Comparison of ENCODE assay signal across 8 cellular contexts in genomic region chr20:3173582-3174441, GRCh38. TPM values are rescaled to one million over a fixed set of nuclear protein-coding genes. Genes with fewer than 3 reads are reported as not detected.
DNase-seq lines count a peak whose midpoint lies in the region; ATAC-seq and TF ChIP-seq lines count a peak whose summit lies in the region.

No MANE protein-coding gene starts in this region.

- peak; percentile 82 for ATAC-seq in DND-41 (ENCODE audit: insufficient read depth, low read depth)

- DNase-seq in DND-41, result peak; percentile 86
- peak; percentile 61 for DNase-seq in GOT3 (lab: John Stamatoyannopoulos, UW)
- peak; percentile 86 for DNase-seq in LoVo (ENCODE audit: low spot score)
- no peak for DNase-seq in SK-N-MC (ENCODE audit: low read depth, low spot score)
- DNase-seq in activated naive CD4-positive, alpha-beta T cell treated with anti-CD3 and anti-CD28 coated beads, Interleukin-2, amount 50 U/mL, for 16 hours, result peak; percentile 96
- peak; percentile 85 for DNase-seq in globus pallidus (ENCODE audit: low spot score)
- DNase-seq in occipital lobe (lab: John Stamatoyannopoulos, UW), result peak; percentile 79
- DNase-seq in suprapubic skin (ENCODE audit: low spot score in 2 of 2), result peak; percentile 92 to 93

- no peaks in the 10 kb centered on the region for H3K79me2 ChIP-seq in DND-41 (ENCODE audit: insufficient read depth, low read length)

- under 1% methylated on average over 37 of the region's 88 CpGs for WGBS in suprapubic skin

- no peak for TF ChIP-seq CTCF in DND-41 (IDR thresholded peaks at IDR 0.05; ENCODE audit: borderline replicate concordance, extremely low read depth, low read length, poor library complexity, severe bottlenecking)
- TF ChIP-seq CTCF in suprapubic skin (IDR thresholded peaks at IDR 0.05), result peak in 1 of 2 donors; percentile 26

- H3K27me3 ChIP-seq in DND-41 (ENCODE audit: insufficient read depth, low read length, poor library complexity) (peaks cover 13% of the 10 kb centered on the region), suprapubic skin (peaks cover 10% of the 10 kb centered on the region)

- H3K4me2 ChIP-seq in DND-41 (ENCODE audit: insufficient read depth, low read length), result peak overlapping the region; percentile 81

- peaks cover 18% of the 10 kb centered on the region for H3K4me1 ChIP-seq in DND-41 (ENCODE audit: insufficient read depth, low read length)
- H3K4me1 ChIP-seq in suprapubic skin, result peaks cover 21% of the 10 kb centered on the region

- H3K9me3 ChIP-seq in DND-41 (ENCODE audit: insufficient read depth, low read length, severe bottlenecking), result no peaks in the 10 kb centered on the region
- H3K9me3 ChIP-seq in SK-N-MC (ENCODE audit: low read depth, low read length), result no peaks in the 10 kb centered on the region
- H3K9me3 ChIP-seq in suprapubic skin, result no peaks in the 10 kb centered on the region

- H3K4me3 ChIP-seq in DND-41 (ENCODE audit: low read depth in 1 of 2, low read length in 2 of 2) (peak overlapping the region; percentile 27 to 68; a peak in 3 of 4 replicates), SK-N-MC (peak overlapping the region; percentile 89), suprapubic skin (peak overlapping the region; percentile 90)

- H3K27ac ChIP-seq in DND-41 (ENCODE audit: low read length), result 0 out of 2 replicates have a peak overlapping the region, but pooled peaks have one; percentile 6
- peak overlapping the region; percentile 48 for H3K27ac ChIP-seq in SK-N-MC
- H3K27ac ChIP-seq in suprapubic skin, result peak overlapping the region; percentile 74

- no peaks in the 10 kb centered on the region for H3K36me3 ChIP-seq in DND-41 (ENCODE audit: insufficient read depth, low read length)
- no peaks in the 10 kb centered on the region for H3K36me3 ChIP-seq in SK-N-MC (ENCODE audit: insufficient read depth, low read length)
- H3K36me3 ChIP-seq in suprapubic skin, result no peaks in the 10 kb centered on the region

- H4K20me1 ChIP-seq in DND-41 (ENCODE audit: insufficient read depth, low read length), result peaks cover 8% of the 10 kb centered on the region

- peak overlapping the region; percentile 63 for H2AFZ ChIP-seq in DND-41 (ENCODE audit: low read depth, low read length)

- H3K9ac ChIP-seq in DND-41 (ENCODE audit: low read depth, low read length) (peak overlapping the region; percentile 55), SK-N-MC (ENCODE audit: insufficient read length) (peak overlapping the region; percentile 86)

- no peak for TF ChIP-seq EP300 in suprapubic skin (IDR thresholded peaks at IDR 0.05)

- TF ChIP-seq POLR2A in suprapubic skin (IDR thresholded peaks at IDR 0.05), result no peak

RNA-seq across cellular contexts. Expression of gene LZTS3, which starts 0.5 kb away (rescaled TPM):
- total RNA-seq in occipital lobe (12.0 TPM), suprapubic skin (1 to 10 TPM; 4.8 to 9.3 (median 6.7) TPM)

RNA-seq across cellular contexts. Expression of gene FASTKD5, which starts 14.1 kb away (rescaled TPM):
- 17.8 TPM for total RNA-seq in occipital lobe
- 10 to 100 TPM; 18.1 to 25.0 (median 20.6) TPM for total RNA-seq in suprapubic skin

RNA-seq across cellular contexts. Expression of gene UBOX5, which starts 14.1 kb away (rescaled TPM):
- 1.9 TPM for total RNA-seq in occipital lobe
- 10 to 100 TPM; 10.5 to 11.6 (median 10.7) TPM for total RNA-seq in suprapubic skin

RNA-seq across cellular contexts. Expression of gene DDRGK1, which starts 30.7 kb away (rescaled TPM):
- total RNA-seq in occipital lobe (22.6 TPM), suprapubic skin (100 to 1,000 TPM in 1 of 4 donors, 10 to 100 TPM in 3; 50.0 to 169 (median 55.6) TPM)

RNA-seq across cellular contexts. Expression of gene ITPA, which starts 35.5 kb away (rescaled TPM):
- total RNA-seq in occipital lobe (36.3 TPM), suprapubic skin (10 to 100 TPM; 40.5 to 72.4 (median 53.6) TPM)

Comparison
In these comparisons a context has a peak if more than half of its experiments do, and no peak if none do; other contexts are left out.
1. H3K27ac ChIP-seq: peak in every context shown above with its lines; median percentile 74 in suprapubic skin; 48 in SK-N-MC; 6 in DND-41.